In the genomic region with DNA sequence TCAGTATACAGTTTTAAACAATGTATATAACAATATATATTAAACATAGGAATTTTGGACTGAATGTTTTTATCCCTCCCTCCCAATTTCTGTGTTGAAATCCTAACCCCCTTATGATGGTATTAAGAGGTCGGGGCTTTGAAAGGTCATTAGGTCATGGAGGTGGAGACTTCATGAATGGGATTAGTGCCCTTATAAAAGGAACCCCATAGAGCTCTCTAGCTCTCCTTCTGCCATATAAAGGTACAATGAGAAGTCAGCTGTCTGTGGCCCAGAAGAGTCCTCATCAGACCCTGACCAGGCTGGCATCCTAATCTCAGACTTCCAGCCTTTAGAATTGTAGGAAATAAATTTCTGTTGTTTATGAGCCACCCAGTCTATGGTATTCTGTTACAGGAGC, we compare ENCODE assay signal across 15 cellular contexts. TPM values are rescaled to one million over a fixed set of nuclear protein-coding genes. Genes with fewer than 3 reads are reported as not detected.
"Had no signal": no experiment of that assay in that cellular context is flagged by ENCODE, and none has a peak within 500 bp of the region (broad histone marks: within the 10 kb centered on the region; RNA-seq: fewer than 3 reads in every experiment).

No MANE protein-coding gene starts in this region.

- ATAC-seq: activated T-helper 17 cell treated with anti-CD3 and anti-CD28 coated beads, Interleukin-2, amount 50 U/mL, for 72 hours; naive thymus-derived CD8-positive, alpha-beta T cell had no signal

- H3K4me1 ChIP-seq: colonic mucosa, prostate gland had no signal

- H3K36me3 ChIP-seq: colonic mucosa, prostate gland had no signal

- H3K4me3 ChIP-seq: colonic mucosa, prostate gland had no signal

- DNase-seq: activated B cell treated with CpG ODN at 0.5 μM for 24 hours; activated CD4-positive, alpha-beta T cell treated with anti-CD3 and anti-CD28 coated beads, Interleukin-2, amount 10 ng/mL, durations not matched to agents 24 days and 14 days; activated naive CD4-positive, alpha-beta T cell treated with anti-CD3 and anti-CD28 coated beads for 36 hours; activated T-cell treated with anti-CD3 and anti-CD28 coated beads for 4 hours; colonic mucosa; effector CD8-positive, alpha-beta T cell; hippocampal formation; naive thymus-derived CD8-positive, alpha-beta T cell; nucleus accumbens; stimulated activated CD4-positive, alpha-beta T cell treated with anti-CD3 and anti-CD28 coated beads, Interleukin-4, amount 100 ng/mL, for 4 hours; stomach had no signal

- H3K27me3 ChIP-seq: colonic mucosa, stomach, tibial nerve had no signal

- H3K27ac ChIP-seq: colonic mucosa, prostate gland, stomach had no signal

- H3K9me3 ChIP-seq: colonic mucosa, prostate gland had no signal

RNA-seq across cellular contexts. Expression of a gene that starts 6.5 kb away (rescaled TPM):
- total RNA-seq: activated B cell treated with CpG ODN at 0.5 μM for 24 hours; activated CD4-positive, alpha-beta T cell treated with anti-CD3 and anti-CD28 coated beads, Interleukin-2, amount 10 ng/mL, durations not matched to agents 24 days and 14 days; activated CD8-positive, alpha-beta memory T cell treated with anti-CD3 and anti-CD28 coated beads for 36 hours; activated naive CD4-positive, alpha-beta T cell treated with anti-CD3 and anti-CD28 coated beads for 36 hours; activated T-helper 17 cell treated with anti-CD3 and anti-CD28 coated beads, Interleukin-2, amount 50 U/mL, for 72 hours; naive thymus-derived CD8-positive, alpha-beta T cell had no signal
